Comparison of ENCODE assay signal across 25 cellular contexts in the genomic region with DNA sequence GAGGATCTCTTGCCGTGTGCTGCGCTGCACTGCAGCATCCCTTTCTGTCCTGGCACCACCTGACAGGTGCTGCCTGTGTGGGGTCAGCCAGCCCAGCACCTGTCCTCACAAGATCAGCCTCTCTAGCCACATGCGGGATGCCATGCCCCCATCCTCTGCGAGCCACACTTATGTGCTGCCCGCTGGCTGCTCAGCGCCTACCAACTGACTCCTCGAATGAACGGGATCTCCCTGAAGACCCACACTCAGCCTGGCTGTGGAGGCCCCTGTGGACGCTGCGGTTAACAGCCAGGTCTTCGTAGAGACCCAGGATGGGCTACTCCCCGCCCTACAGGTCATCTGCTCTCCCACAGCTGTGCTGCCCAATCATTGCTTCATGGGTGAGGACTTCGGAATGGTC.
"Had no signal": no experiment of that assay in that cellular context is flagged by ENCODE, and none has a peak within 500 bp of the region (broad histone marks: within the 10 kb centered on the region; RNA-seq: fewer than 3 reads in every experiment).

No MANE protein-coding gene starts in this region.

- ATAC-seq: activated CD8-positive, alpha-beta T cell treated with anti-CD3 and anti-CD28 coated beads, Interleukin-2, amount 10 ng/mL, durations not matched to agents 7 days and 5 days; T-helper 17 cell; WTC11 had no signal

- H3K27ac ChIP-seq: KMS-11, Peyer's patch, RWPE1 had no signal

- H3K4me3 ChIP-seq: Peyer's patch had no signal

- H3K9ac ChIP-seq: KMS-11 had no signal

- H3K4me2 ChIP-seq: KMS-11 had no signal

- H3K27ac Mint-ChIP-seq: activated CD8-positive, alpha-beta T cell treated with anti-CD3 and anti-CD28 coated beads, Interleukin-2, amount 10 ng/mL, durations not matched to agents 7 days and 5 days; WTC11 had no signal

- H3K27me3 ChIP-seq: Peyer's patch had no signal

- H3K27me3 Mint-ChIP-seq: activated naive CD4-positive, alpha-beta T cell treated with anti-CD3 and anti-CD28 coated beads, Interleukin-2, amount 50 U/mL, for 24 hours; T-helper 17 cell had no signal

- DNase-seq: activated CD4-positive, alpha-beta T cell treated with anti-CD3 and anti-CD28 coated beads for 48 hours; activated CD4-positive, alpha-beta T cell treated with anti-CD3 and anti-CD28 coated beads, Interleukin-2, amount 50 U/mL, for 4 hours; activated CD4-positive, CD25-positive, alpha-beta regulatory T cell treated with anti-CD3 and anti-CD28 coated beads, Interleukin-2, amount 50 U/mL, for 72 hours; activated CD8-positive, alpha-beta memory T cell treated with anti-CD3 and anti-CD28 coated beads, Interleukin-2, amount 50 U/mL, for 48 hours; activated CD8-positive, alpha-beta T cell treated with anti-CD3 and anti-CD28 coated beads, Interleukin-2, amount 10 ng/mL, durations not matched to agents 7 days and 5 days; activated effector memory CD4-positive, alpha-beta T cell treated with Interleukin-2 at 50 U/mL for 16 hours; activated naive CD4-positive, alpha-beta T cell; activated T-cell treated with anti-CD3 and anti-CD28 coated beads, Interleukin-2, amount 50 U/mL, for 1 hour; cerebellar nuclear complex; NCI-H1105; NCI-H1436; NCI-H1694 treated with DMSO at 0.1 percent for 48 hours; NCI-H2029 treated with DMSO at 0.1 percent for 48 hours; NCI-H510A treated with DMSO at 0.1 percent for 48 hours; NCI-H69; NK-92 treated with Interleukin-12 subunit alpha and Interleukin-12 subunit beta, amount 100 ng/mL, for 24 hours; OCI-M1; Peyer's patch; SIG-M5; T-helper 17 cell; T-helper 9 cell had no signal

- H3K4me1 ChIP-seq: Peyer's patch had no signal

- H3K4me3 Mint-ChIP-seq: activated CD8-positive, alpha-beta T cell treated with anti-CD3 and anti-CD28 coated beads, Interleukin-2, amount 10 ng/mL, durations not matched to agents 7 days and 5 days; activated naive CD4-positive, alpha-beta T cell treated with anti-CD3 and anti-CD28 coated beads, Interleukin-2, amount 50 U/mL, for 24 hours; WTC11 had no signal
